9 cellular contexts compared by ENCODE assay signal in the genomic region with DNA sequence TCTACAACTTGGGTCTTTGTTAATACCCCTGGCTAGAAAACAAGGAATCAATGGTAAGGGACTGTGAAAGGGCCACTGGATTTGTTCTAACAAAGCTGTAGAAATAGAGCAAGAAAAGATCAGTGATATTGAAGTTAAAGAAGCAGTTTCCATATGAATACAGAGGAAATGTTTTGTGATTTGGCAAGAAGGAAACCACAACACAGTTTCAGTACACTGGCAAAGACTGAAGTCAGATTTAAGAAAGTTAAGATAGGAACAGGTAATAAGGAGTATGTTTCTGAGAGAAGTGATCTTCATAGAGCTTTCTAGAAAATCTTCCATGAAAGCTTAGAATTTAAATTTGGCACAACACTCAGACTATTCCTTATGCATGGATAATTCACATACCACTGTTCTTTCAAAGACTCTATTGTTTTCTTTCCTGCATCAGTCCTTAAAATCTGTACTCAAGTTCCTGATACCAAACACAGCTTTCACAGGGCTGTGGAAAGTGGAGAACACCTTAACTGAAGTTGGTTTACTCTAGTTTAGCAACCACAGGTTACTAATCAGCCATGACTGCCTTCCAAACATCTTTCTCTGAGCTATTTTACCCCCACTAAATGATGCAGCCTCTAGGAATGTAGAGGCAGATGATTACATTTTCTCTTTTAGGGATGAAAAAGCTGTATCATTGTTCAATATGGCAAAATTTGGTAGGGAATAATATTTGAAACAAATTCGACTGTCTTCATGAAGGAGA. TPM values are rescaled to one million over a fixed set of nuclear protein-coding genes. Genes with fewer than 3 reads are reported as not detected.
DNase-seq lines count a peak whose midpoint lies in the region; ATAC-seq and TF ChIP-seq lines count a peak whose summit lies in the region.
"Had no signal": no experiment of that assay in that cellular context is flagged by ENCODE, and none has a peak within 500 bp of the region (broad histone marks: within the 10 kb centered on the region; RNA-seq: fewer than 3 reads in every experiment).

No MANE protein-coding gene starts in this region.

- H3K4me3 Mint-ChIP-seq in HFFc6: no peak overlapping the region

- peak overlapping the region; percentile 81 for H3K27ac Mint-ChIP-seq in HFFc6

- WGBS in heart left ventricle, 4 donors: 66 to 75% (median 69%) methylated on average over 1 of the region's 1 CpG
- 57 to 74% (median 68%) methylated on average over 1 of the region's 1 CpG for WGBS in adrenal gland, 4 donors

- DNase-seq in HFFc6: peak; percentile 49
- peak; percentile 60 for DNase-seq in fibroblast of peridontal ligament (ENCODE audit: extremely low read depth)
- DNase-seq in amygdala (lab: John Stamatoyannopoulos, UW): no peak
- no peak for DNase-seq in posterior cingulate gyrus
- no peak for DNase-seq in heart left ventricle
- no peak for DNase-seq in adrenal gland
- DNase-seq: retina had no signal

- H3K4me3 ChIP-seq in heart left ventricle (no peak overlapping the region), adrenal gland (no peak overlapping the region)

- H3K27me3 ChIP-seq in heart left ventricle (no peaks in the 10 kb centered on the region), adrenal gland (no peaks in the 10 kb centered on the region)

- H3K27ac ChIP-seq in heart left ventricle (no peak overlapping the region), adrenal gland (no peak overlapping the region)

- H3K9me3 Mint-ChIP-seq in HFFc6: no peaks in the 10 kb centered on the region; the same call in none of the 2 replicates

- intact Hi-C loops in posterior cingulate gyrus (cut with DNase I): no loop called here
- intact Hi-C loops in heart left ventricle (cut with DNase I): no loop called here
- intact Hi-C loops in adrenal gland (cut with DNase I): no loop called here

- TF ChIP-seq CTCF in HFFc6 (IDR thresholded peaks at IDR 0.05): no peak
- no peak for TF ChIP-seq CTCF in heart left ventricle (IDR thresholded peaks at IDR 0.05)
- TF ChIP-seq CTCF in adrenal gland (IDR thresholded peaks at IDR 0.05): no peak

- H3K4me1 Mint-ChIP-seq in HFFc6 (ENCODE audit: low read depth): peaks cover 30% of the 10 kb centered on the region

- H3K36me3 ChIP-seq in heart left ventricle: no peaks in the 10 kb centered on the region
- no peaks in the 10 kb centered on the region for H3K36me3 ChIP-seq in adrenal gland (replicated peaks in 1 of 2)

- H3K4me1 ChIP-seq in heart left ventricle: no peaks in the 10 kb centered on the region
- no peaks in the 10 kb centered on the region for H3K4me1 ChIP-seq in adrenal gland (replicated peaks in 1 of 2)

- peaks cover 5% of the 10 kb centered on the region; the same call in 1 of the 2 replicates for H3K36me3 Mint-ChIP-seq in HFFc6 (ENCODE audit: low read depth)

- ATAC-seq in GM18520 (IDR thresholded peaks at IDR 0.05; ENCODE audit: unreplicated experiment): peak; percentile 55
- ATAC-seq in HG03565 (IDR thresholded peaks at IDR 0.05; ENCODE audit: unreplicated experiment): peak; percentile 77
- ATAC-seq in heart left ventricle: no peak

- TF ChIP-seq POLR2A in heart left ventricle (IDR thresholded peaks at IDR 0.05): no peak
- TF ChIP-seq POLR2A in adrenal gland (IDR thresholded peaks at IDR 0.05): no peak

- H3K9me3 ChIP-seq in heart left ventricle (peaks cover 0 to 25% (median 4%) of the 10 kb centered on the region in 12 donors), adrenal gland (replicated peaks in 1 of 3) (no peaks in the 10 kb centered on the region)

- H3K27me3 Mint-ChIP-seq in HFFc6 (ENCODE audit: insufficient read depth): no peaks in the 10 kb centered on the region

RNA-seq across cellular contexts. Expression of gene ALCAM, which starts 32.4 kb away (rescaled TPM):
- 100 to 1,000 TPM; 307 to 420 (median 361) TPM for total RNA-seq in HFFc6 (2021; fragmentation: NEBNext Ultra II Directional; extraction: Animal tissue kit (Norgen Biotek cat#: 25700))
- 10 to 100 TPM in 2 of 9 donors, 1 to 10 TPM in 7; 2.3 to 19.9 (median 5.5) TPM for total RNA-seq in heart left ventricle
- polyA plus RNA-seq in heart left ventricle: 1 to 10 TPM in 1 of 2 donors, under 1 TPM in 1; 0.91 to 5.8 TPM
- total RNA-seq in adrenal gland: 10 to 100 TPM; 11.3 to 40.3 (median 23.9) TPM
- polyA plus RNA-seq in adrenal gland: 10 to 100 TPM in 2 of 3 donors, 1 to 10 TPM in 1; 9.1 to 40.9 (median 17.5) TPM

Comparison
In these comparisons a context has a peak if more than half of its experiments do, and no peak if none do; other contexts are left out.
1. ATAC-seq: peak in GM18520 (single experiment) and HG03565 (single experiment); none in heart left ventricle (0 of 4).
2. DNase-seq: peak in HFFc6 (single experiment) and fibroblast of peridontal ligament (single experiment); none in amygdala (0 of 56), posterior cingulate gyrus (0 of 10), heart left ventricle (0 of 5) and adrenal gland (0 of 7).
3. RNA of gene ALCAM, which starts 32.4 kb away (total RNA-seq): 307 to 420 TPM in HFFc6; 11.3 to 40.3 TPM in adrenal gland and 2.3 to 19.9 TPM in heart left ventricle; every median in the first group is over 4 times any median in the second.